Comparison of ENCODE assay signal across 9 cellular contexts in genomic region chr15:73996267-73996666, GRCh38. TPM values are rescaled to one million over a fixed set of nuclear protein-coding genes. Genes with fewer than 3 reads are reported as not detected.
DNase-seq lines count a peak whose midpoint lies in the region; ATAC-seq and TF ChIP-seq lines count a peak whose summit lies in the region.
"Had no signal": no experiment of that assay in that cellular context is flagged by ENCODE, and none has a peak within 500 bp of the region (broad histone marks: within the 10 kb centered on the region; RNA-seq: fewer than 3 reads in every experiment).

No MANE protein-coding gene starts in this region.

- no peaks in the 10 kb centered on the region for H3K9me2 ChIP-seq in SU-DHL-6 (replicated peaks; ENCODE audit: insufficient read depth, low read length)

- H4K20me1 ChIP-seq in SU-DHL-6 (ENCODE audit: low read depth, low read length) (no peaks in the 10 kb centered on the region; the same call in 1 of the 2 replicates), fibroblast of lung (ENCODE audit: control insufficient read depth, extremely low read depth, insufficient read depth, low read length) (no peaks in the 10 kb centered on the region)

- H3K4me3 ChIP-seq in GM12875 (ENCODE audit: low read depth, low read length) (peak overlapping the region; percentile 95), SU-DHL-6 (ENCODE audit: insufficient read depth, low read length, poor library complexity, severe bottlenecking) (peak overlapping the region; percentile 88), fibroblast of lung (replicated peaks in 1 of 4; ENCODE audit: control extremely low read depth in 1 of 4, insufficient read depth in 1 of 4, low read depth in 3 of 4, low read length in 4 of 4) (peak overlapping the region; percentile 58 to 97 (median 84)), skeletal muscle satellite cell (ENCODE audit: low read length) (peak overlapping the region; percentile 90)

- H3F3A ChIP-seq in SU-DHL-6 (ENCODE audit: insufficient read depth): peaks cover 7% of the 10 kb centered on the region; the same call in 1 of the 2 replicates

- H3K79me2 ChIP-seq in SU-DHL-6 (ENCODE audit: insufficient read depth, low read length) (peaks cover 37% of the 10 kb centered on the region), fibroblast of lung (ENCODE audit: control insufficient read depth, insufficient read depth, low read length) (peaks cover 61% of the 10 kb centered on the region)

- H3K4me2 ChIP-seq in SU-DHL-6 (ENCODE audit: low read depth, low read length, poor library complexity, severe bottlenecking) (peak overlapping the region; percentile 95), fibroblast of lung (ENCODE audit: extremely low read depth, insufficient read depth, low read length) (peak overlapping the region; percentile 99), skeletal muscle satellite cell (ENCODE audit: low read length) (peak overlapping the region; percentile 86)

- H3K27ac ChIP-seq in SU-DHL-6 (ENCODE audit: low read depth, low read length) (peak overlapping the region; percentile 18; the same call in 1 of the 2 replicates), fibroblast of lung (ENCODE audit: insufficient read depth, low read length) (peak overlapping the region; percentile 60), caudate nucleus (ENCODE audit: low read depth, low read length) (no peak overlapping the region)

- no peak for TF ChIP-seq CTCF in GM12875 (IDR thresholded peaks at IDR 0.05; ENCODE audit: borderline replicate concordance, insufficient read depth, low read depth, low read length)
- no peak for TF ChIP-seq CTCF in SU-DHL-6 (IDR thresholded peaks at IDR 0.05; ENCODE audit: insufficient read depth, low read length, poor library complexity, severe bottlenecking)
- TF ChIP-seq CTCF in fibroblast of lung (conservative IDR thresholded peaks at IDR 0.05 in 1 of 2, IDR thresholded peaks at IDR 0.05 in 1 of 2; ENCODE audit: low read depth in 1 of 2, low read length in 2 of 2): no peak

- H2AFZ ChIP-seq in SU-DHL-6 (ENCODE audit: low read depth, low read length, severe bottlenecking) (no peak overlapping the region), fibroblast of lung (ENCODE audit: low read length) (no peak overlapping the region)

- DNase-seq in fibroblast of lung (ENCODE audit: low read depth in 2 of 2) (no peak), NCI-H2227 treated with DMSO at 0.1 percent for 48 hours (lab: John Stamatoyannopoulos, UW) (no peak), ureter (ENCODE audit: low spot score) (no peak), caudate nucleus (lab: John Stamatoyannopoulos, UW) (no peak)
- DNase-seq: posterior cingulate gyrus had no signal

- H3K36me3 ChIP-seq in SU-DHL-6 (ENCODE audit: low read length) (peaks cover 3% of the 10 kb centered on the region; the same call in 1 of the 2 replicates), fibroblast of lung (ENCODE audit: control insufficient read depth, insufficient read depth, low read length) (peaks cover 9% of the 10 kb centered on the region), skeletal muscle satellite cell (ENCODE audit: insufficient read depth, low read length) (peaks cover 17% of the 10 kb centered on the region)

- H3K4me1 ChIP-seq in fibroblast of lung (ENCODE audit: control insufficient read depth, extremely low read depth, insufficient read depth, low read length) (peaks cover 15% of the 10 kb centered on the region), skeletal muscle satellite cell (ENCODE audit: control insufficient read depth, insufficient read depth, low read length) (peaks cover 30% of the 10 kb centered on the region)

- no peaks in the 10 kb centered on the region for H3K9me3 ChIP-seq in SU-DHL-6 (ENCODE audit: insufficient read depth, low read length)
- no peaks in the 10 kb centered on the region for H3K9me3 ChIP-seq in fibroblast of lung (ENCODE audit: control insufficient read depth, insufficient read depth, low read depth, low read length)
- no peaks in the 10 kb centered on the region for H3K9me3 ChIP-seq in skeletal muscle satellite cell (replicated peaks; ENCODE audit: low read length)

- H3K9ac ChIP-seq in SU-DHL-6 (ENCODE audit: low read length) (peak overlapping the region; percentile 79), fibroblast of lung (ENCODE audit: insufficient read depth, low read length) (no peak overlapping the region), skeletal muscle satellite cell (ENCODE audit: low read depth, low read length) (peak overlapping the region; percentile 87)

- H3K27me3 ChIP-seq in SU-DHL-6 (ENCODE audit: low read length): no peaks in the 10 kb centered on the region
- no peaks in the 10 kb centered on the region for H3K27me3 ChIP-seq in fibroblast of lung (ENCODE audit: control insufficient read depth, insufficient read depth, low read length)
- H3K27me3 ChIP-seq in skeletal muscle satellite cell (ENCODE audit: control insufficient read depth, insufficient read depth, low read length): no peaks in the 10 kb centered on the region

- no peak for ATAC-seq in GM19395 (IDR thresholded peaks at IDR 0.05; ENCODE audit: unreplicated experiment)

RNA-seq across cellular contexts. Expression of gene PML, which starts 1.8 kb away (rescaled TPM):
- total RNA-seq in fibroblast of lung: 16.4 and 34.0 TPM in 2 replicates
- 11.1 and 15.5 TPM in 2 replicates for polyA plus RNA-seq in fibroblast of lung
- 54.7 and 63.1 TPM in 2 replicates for polyA plus RNA-seq in fibroblast of lung (2012)
- 101 and 102 TPM in 2 replicates for polyA minus RNA-seq in fibroblast of lung (ENCODE audit: low replicate concordance)
- total RNA-seq in skeletal muscle satellite cell (2012; rRNA removed): 51.2 and 58.1 TPM in 2 replicates
- 102 TPM for total RNA-seq in ureter

RNA-seq across cellular contexts. Expression of gene STOML1, which starts 4.2 kb away (rescaled TPM):
- total RNA-seq in fibroblast of lung: 9.2 and 24.8 TPM in 2 replicates
- 8.7 and 9.8 TPM in 2 replicates for polyA plus RNA-seq in fibroblast of lung
- polyA plus RNA-seq in fibroblast of lung (2012): 17.9 and 21.1 TPM in 2 replicates
- 23.9 and 42.9 TPM in 2 replicates for polyA minus RNA-seq in fibroblast of lung (ENCODE audit: low replicate concordance)
- total RNA-seq in skeletal muscle satellite cell (2012; rRNA removed): 15.7 and 20.5 TPM in 2 replicates
- 15.0 TPM for total RNA-seq in ureter
